ENCODE assay signal across 18 cellular contexts in the genomic region with DNA sequence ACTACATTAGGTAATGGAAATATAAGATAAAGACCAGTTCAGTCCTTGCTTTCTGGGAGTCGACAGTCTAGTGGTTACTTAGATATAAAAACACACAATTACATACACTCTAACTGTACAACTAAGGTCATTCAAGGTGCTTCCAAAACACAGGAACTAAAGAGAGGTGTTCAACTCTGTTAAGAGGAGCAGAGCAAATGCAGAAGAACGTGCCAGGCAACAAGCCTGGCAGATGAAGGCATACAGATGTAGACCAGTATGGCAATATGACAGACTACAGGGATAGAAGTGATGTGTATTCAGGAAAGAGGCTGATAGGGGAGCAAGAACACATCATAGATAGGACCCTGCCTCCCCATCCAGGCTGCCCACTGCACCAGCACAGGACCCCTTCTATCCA.
DNase-seq lines count a peak whose midpoint lies in the region; ATAC-seq and TF ChIP-seq lines count a peak whose summit lies in the region.
"Had no signal": no experiment of that assay in that cellular context is flagged by ENCODE, and none has a peak within 500 bp of the region (broad histone marks: within the 10 kb centered on the region; RNA-seq: fewer than 3 reads in every experiment).

No MANE protein-coding gene starts in this region.

- peak overlapping the region; percentile 91 for H3K27ac Mint-ChIP-seq in MCF 10A (ENCODE audit: low read depth, unreplicated experiment)
- H3K27ac Mint-ChIP-seq in chondrocyte (ENCODE audit: unreplicated experiment): peak overlapping the region; percentile 69
- H3K27ac Mint-ChIP-seq in activated CD4-positive, alpha-beta memory T cell treated with anti-CD3 and anti-CD28 coated beads for 36 hours: no peak overlapping the region
- H3K27ac Mint-ChIP-seq: type B pancreatic cell had no signal

- WGBS in mammary epithelial cell (ENCODE audit: low coverage, missing lambda C conversion rate): 71% methylated on average over 2 of the region's 2 CpGs
- WGBS in mesendoderm (ENCODE audit: extremely low coverage, insufficient coverage, low lambda C conversion rate): no CpG with 5 or more reads among the region's 2 CpGs
- WGBS in transverse colon (ENCODE audit: low coverage in 1 of 2), 2 donors: 71 to 75% methylated on average over 1 to 2 of the region's 2 CpGs

- H3K4me1 Mint-ChIP-seq in MCF 10A (ENCODE audit: insufficient read depth, unreplicated experiment): peaks cover 26% of the 10 kb centered on the region
- peaks cover 29% of the 10 kb centered on the region for H3K4me1 Mint-ChIP-seq in chondrocyte (ENCODE audit: low read depth)
- peaks cover 67% of the 10 kb centered on the region for H3K4me1 Mint-ChIP-seq in activated CD4-positive, alpha-beta memory T cell treated with anti-CD3 and anti-CD28 coated beads for 36 hours (ENCODE audit: low read depth)

- H3K36me3 ChIP-seq in mammary epithelial cell (ENCODE audit: insufficient read depth, low read length) (no peaks in the 10 kb centered on the region), mesendoderm (ENCODE audit: control insufficient read depth, insufficient read depth, low read length) (no peaks in the 10 kb centered on the region), transverse colon (no peaks in the 10 kb centered on the region)
- H3K36me3 ChIP-seq: lower lobe of right lung, right lobe of liver had no signal

- no peak overlapping the region for H3K18ac ChIP-seq in mesendoderm (ENCODE audit: low read length)

- intact Hi-C loops in MCF 10A (cut with micrococcal nuclease) (loop anchor here (5.0 kb wide), 1 partner anchor 77 kb away; the partner anchor contains the start of gene CBLB), mammary epithelial cell (cut with micrococcal nuclease) (no loop called here), transverse colon (cut with DNase I; ENCODE audit: low total_unique reads) (no loop called here)
- intact Hi-C loops in activated CD4-positive, alpha-beta memory T cell treated with anti-CD3 and anti-CD28 coated beads for 36 hours (cut with micrococcal nuclease): no loop called here

- CTCF ChIA-PET in MCF 10A (lab: Yijun Ruan, JAX) (no interaction called here), mammary epithelial cell (lab: Charles Lee; ENCODE audit: low non-redundant PET) (no interaction called here)
- CTCF ChIA-PET in activated CD4-positive, alpha-beta memory T cell treated with anti-CD3 and anti-CD28 coated beads for 36 hours (lab: Charles Lee): no interaction called here

- H3K36me3 Mint-ChIP-seq in MCF 10A (ENCODE audit: insufficient read depth, unreplicated experiment) (no peaks in the 10 kb centered on the region), chondrocyte (ENCODE audit: low read depth) (no peaks in the 10 kb centered on the region)
- peaks cover 24% of the 10 kb centered on the region for H3K36me3 Mint-ChIP-seq in activated CD4-positive, alpha-beta memory T cell treated with anti-CD3 and anti-CD28 coated beads for 36 hours

- no peak overlapping the region for H3K4ac ChIP-seq in mesendoderm (ENCODE audit: low read depth, low read length)

- no peak overlapping the region for H3K23ac ChIP-seq in mesendoderm (ENCODE audit: low read length)

- no peak overlapping the region for H2BK5ac ChIP-seq in mesendoderm (ENCODE audit: low read length)

- H3K27ac ChIP-seq in mammary epithelial cell (ENCODE audit: insufficient read depth, low read depth, low read length) (no peak overlapping the region), mesendoderm (ENCODE audit: low read depth, low read length) (no peak overlapping the region), transverse colon (peak overlapping the region; percentile 19 to 58 (median 44))
- H3K27ac ChIP-seq: body of pancreas, right lobe of liver had no signal

- BruUV-seq in MCF 10A (replicated peaks; lab: Mats Ljungman, UMichigan): no TSS peak
- no TSS peak for BruUV-seq in mammary epithelial cell (replicated peaks; lab: Mats Ljungman, UMichigan)

- H2AK5ac ChIP-seq in mesendoderm (ENCODE audit: low read length): no peak overlapping the region

- no peak overlapping the region for H2BK120ac ChIP-seq in mesendoderm (ENCODE audit: low read depth, low read length)

- H4K5ac ChIP-seq in mesendoderm (ENCODE audit: low read length): no peak overlapping the region

- H4K20me1 ChIP-seq in mammary epithelial cell (ENCODE audit: insufficient read depth, low read length): no peaks in the 10 kb centered on the region

- dilution Hi-C loops in mammary epithelial cell (cut with HindIII; ENCODE audit: low sequenced_read_pairs): no loop called here

- H3K4me3 ChIP-seq in mammary epithelial cell (replicated peaks in 1 of 3; ENCODE audit: insufficient read depth in 1 of 3, low read depth in 2 of 3, low read length in 3 of 3) (no peak overlapping the region), mesendoderm (ENCODE audit: low read length) (no peak overlapping the region), transverse colon (no peak overlapping the region)
- H3K4me3 ChIP-seq: body of pancreas, lower lobe of right lung, right lobe of liver had no signal

- TF ChIP-seq POLR2A in transverse colon (IDR thresholded peaks at IDR 0.05): no peak

- H3K9me3 Mint-ChIP-seq in MCF 10A (ENCODE audit: unreplicated experiment) (no peaks in the 10 kb centered on the region), chondrocyte (ENCODE audit: low read depth) (no peaks in the 10 kb centered on the region)
- no peaks in the 10 kb centered on the region for H3K9me3 Mint-ChIP-seq in activated CD4-positive, alpha-beta memory T cell treated with anti-CD3 and anti-CD28 coated beads for 36 hours
- H3K9me3 Mint-ChIP-seq: CD4-positive, alpha-beta memory T cell; type B pancreatic cell had no signal

- no peak overlapping the region for H3K4me3 Mint-ChIP-seq in MCF 10A (ENCODE audit: unreplicated experiment)
- no peak overlapping the region for H3K4me3 Mint-ChIP-seq in chondrocyte (ENCODE audit: unreplicated experiment)
- no peak overlapping the region for H3K4me3 Mint-ChIP-seq in activated CD4-positive, alpha-beta memory T cell treated with anti-CD3 and anti-CD28 coated beads for 36 hours
- H3K4me3 Mint-ChIP-seq: type B pancreatic cell had no signal

- in situ Hi-C loops in mammary epithelial cell (cut with MboI; ENCODE audit: low sequenced_read_pairs in 2 of 2) (no loop called here), transverse colon (cut with MboI; ENCODE audit: low pct_ligation_motif_present in 1 of 4, low pct_unique_long_range_greater_than_20kb in 1 of 4, low sequenced_read_pairs in 3 of 4) (no loop called here)

- H4K8ac ChIP-seq in mesendoderm (ENCODE audit: low read depth, low read length): no peak overlapping the region

- H3K27me3 Mint-ChIP-seq in MCF 10A (ENCODE audit: insufficient read depth, unreplicated experiment): no peaks in the 10 kb centered on the region
- H3K27me3 Mint-ChIP-seq in chondrocyte (ENCODE audit: low read depth): no peaks in the 10 kb centered on the region
- no peaks in the 10 kb centered on the region for H3K27me3 Mint-ChIP-seq in activated CD4-positive, alpha-beta memory T cell treated with anti-CD3 and anti-CD28 coated beads for 36 hours
- H3K27me3 Mint-ChIP-seq: CD4-positive, alpha-beta memory T cell; type B pancreatic cell had no signal

- POLR2A ChIA-PET in MCF 10A (lab: Yijun Ruan, JAX): no interaction called here
- POLR2A ChIA-PET in activated CD4-positive, alpha-beta memory T cell treated with anti-CD3 and anti-CD28 coated beads for 36 hours (lab: Charles Lee): no interaction called here

- H2BK15ac ChIP-seq in mesendoderm (replicated peaks; ENCODE audit: low read depth): no peak overlapping the region

- peaks cover 5% of the 10 kb centered on the region for H3K79me1 ChIP-seq in mesendoderm (ENCODE audit: low read length)

- H3K27me3 ChIP-seq in mammary epithelial cell (ENCODE audit: insufficient read depth, low read length): no peaks in the 10 kb centered on the region
- no peaks in the 10 kb centered on the region for H3K27me3 ChIP-seq in mesendoderm (ENCODE audit: insufficient read depth, low read length, poor library complexity)
- no peaks in the 10 kb centered on the region for H3K27me3 ChIP-seq in transverse colon
- H3K27me3 ChIP-seq: body of pancreas, right lobe of liver had no signal

- H3K4me1 ChIP-seq in mammary epithelial cell (ENCODE audit: insufficient read depth, low read length) (peaks cover 21% of the 10 kb centered on the region), mesendoderm (ENCODE audit: control insufficient read depth, low read depth, low read length) (no peaks in the 10 kb centered on the region), transverse colon (peaks cover 0 to 25% (median 12%) of the 10 kb centered on the region in 4 donors)
- H3K4me1 ChIP-seq: body of pancreas had no signal

- no peak overlapping the region for H2AFZ ChIP-seq in mammary epithelial cell (ENCODE audit: low read depth, low read length)

- H3K79me2 ChIP-seq in mammary epithelial cell (ENCODE audit: insufficient read depth, low read length) (peaks cover 31% of the 10 kb centered on the region), mesendoderm (ENCODE audit: control insufficient read depth, insufficient read depth, low read length) (peaks cover 2% of the 10 kb centered on the region)

- ATAC-seq in GM18511 (IDR thresholded peaks at IDR 0.05; ENCODE audit: unreplicated experiment): no peak
- ATAC-seq: body of pancreas, lower lobe of right lung, right lobe of liver had no signal

- no peak overlapping the region for H3K56ac ChIP-seq in mesendoderm (ENCODE audit: low read length)

- H3K4me2 ChIP-seq in mammary epithelial cell (ENCODE audit: insufficient read depth, low read depth, low read length) (no peak overlapping the region), mesendoderm (ENCODE audit: low read length) (no peak overlapping the region)

- TF ChIP-seq CTCF in MCF 10A (IDR thresholded peaks at IDR 0.05; ENCODE audit: unreplicated experiment) (no peak), mammary epithelial cell (conservative IDR thresholded peaks at IDR 0.05 in 1 of 2, IDR thresholded peaks at IDR 0.05 in 1 of 2; ENCODE audit: extremely low read depth in 1 of 2, insufficient read depth in 1 of 2, low read depth in 1 of 2, low read length in 2 of 2) (no peak), chondrocyte (IDR thresholded peaks at IDR 0.05) (no peak), transverse colon (IDR thresholded peaks at IDR 0.05) (no peak)

- H3K9me3 ChIP-seq in mammary epithelial cell (replicated peaks; ENCODE audit: insufficient read depth, low read length): no peaks in the 10 kb centered on the region
- no peaks in the 10 kb centered on the region for H3K9me3 ChIP-seq in transverse colon
- H3K9me3 ChIP-seq: body of pancreas, lower lobe of right lung, right lobe of liver had no signal

- TF ChIP-seq EP300 in transverse colon (IDR thresholded peaks at IDR 0.05; ENCODE audit: low read depth): no peak

- DNase-seq in MCF 10A (ENCODE audit: unreplicated experiment) (no peak), mammary epithelial cell (no peak), chondrocyte (ENCODE audit: low spot score) (no peak), mesendoderm (peak; percentile 42), transverse colon (no peak)
- DNase-seq in activated CD4-positive, alpha-beta memory T cell treated with anti-CD3 and anti-CD28 coated beads for 36 hours: no peak
- no peak for DNase-seq in NK-92 treated with Interleukin-12 subunit alpha and Interleukin-12 subunit beta, amount 100 ng/mL, for 24 hours (lab: John Stamatoyannopoulos, UW)
- DNase-seq: activated gamma-delta T cell; body of pancreas; CD4-positive, alpha-beta memory T cell; lower lobe of right lung; MV-4-11; NCI-H69; right lobe of liver; stimulated activated CD4-positive, alpha-beta T cell treated with anti-CD3 and anti-CD28 coated beads, Interleukin-2, amount 100 ng/mL, for 48 hours; stimulated activated CD8-positive, alpha-beta memory T cell treated with anti-CD3 and anti-CD28 coated beads, Interleukin-4, amount 100 ng/mL, for 48 hours had no signal

- H3K9ac ChIP-seq in mammary epithelial cell (ENCODE audit: insufficient read depth, low read length): no peak overlapping the region
- no peak overlapping the region for H3K9ac ChIP-seq in mesendoderm (ENCODE audit: low read length)

Comparison
In these comparisons a context has a peak if more than half of its experiments do, and no peak if none do; other contexts are left out.
1. H3K27ac ChIP-seq: peak in transverse colon (4 of 4); none in mammary epithelial cell (single experiment) and mesendoderm (single experiment).